ENCODE assay signal across 26 cellular contexts in the genomic region with DNA sequence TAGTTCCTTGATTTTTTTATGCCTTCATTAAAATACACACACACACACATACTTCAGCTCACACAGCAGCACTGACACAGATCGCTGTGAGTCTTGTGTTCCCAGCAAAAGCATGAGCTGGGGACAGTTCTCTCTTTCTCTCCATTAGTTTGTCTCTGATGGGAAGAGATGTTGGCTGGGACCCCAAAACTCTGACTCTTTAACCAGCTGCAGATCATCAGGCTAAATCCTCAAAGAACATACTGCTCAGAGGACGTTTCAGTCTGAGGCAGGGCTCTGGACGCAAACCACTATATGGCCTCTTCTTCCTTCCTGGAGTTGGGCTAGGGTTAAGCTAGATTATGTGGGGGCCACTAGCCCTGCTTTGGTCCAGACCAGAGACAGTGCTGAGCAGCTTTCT.
A peak's percentile ranks its signal among the peaks of the same experiment; 100 is the strongest.
DNase-seq lines count a peak whose midpoint lies in the region; ATAC-seq and TF ChIP-seq lines count a peak whose summit lies in the region.
"Had no signal": no experiment of that assay in that cellular context is flagged by ENCODE, and none has a peak within 500 bp of the region (broad histone marks: within the 10 kb centered on the region; RNA-seq: fewer than 3 reads in every experiment).

No MANE protein-coding gene starts in this region.

- peaks cover 0 to 19% (median 4%) of the 10 kb centered on the region in 12 donors for H3K4me1 ChIP-seq in heart left ventricle
- H3K4me1 ChIP-seq in hepatocyte (ENCODE audit: insufficient read depth): peaks cover 20% of the 10 kb centered on the region
- no peaks in the 10 kb centered on the region for H3K4me1 ChIP-seq in ovary (ENCODE audit: insufficient read depth)
- H3K4me1 ChIP-seq in psoas muscle: no peaks in the 10 kb centered on the region
- H3K4me1 ChIP-seq: BLaER1 had no signal

- ATAC-seq in left ventricle myocardium superior (peak; percentile 30), heart left ventricle (no peak), psoas muscle (no peak)
- ATAC-seq: activated CD4-positive, CD25-positive, alpha-beta regulatory T cell treated with anti-CD3 and anti-CD28 coated beads, Interleukin-2, amount 50 U/mL, for 24 hours; activated CD8-positive, alpha-beta T cell treated with anti-CD3 and anti-CD28 coated beads, Interleukin-2, amount 10 ng/mL, durations not matched to agents 7 days and 5 days; naive thymus-derived CD8-positive, alpha-beta T cell had no signal

- H3K4me2 ChIP-seq in hepatocyte: no peak overlapping the region
- H3K4me2 ChIP-seq: BLaER1, KMS-11, smooth muscle cell had no signal

- no peak overlapping the region for H2AFZ ChIP-seq in hepatocyte
- H2AFZ ChIP-seq: GM23248 had no signal

- peaks cover 0 to 33% (median 0%) of the 10 kb centered on the region in 9 donors for H3K27me3 ChIP-seq in heart left ventricle
- no peaks in the 10 kb centered on the region for H3K27me3 ChIP-seq in hepatocyte
- no peaks in the 10 kb centered on the region for H3K27me3 ChIP-seq in ovary
- peaks cover 0 to 61% (median 0%) of the 10 kb centered on the region in 3 donors for H3K27me3 ChIP-seq in psoas muscle (ENCODE audit: insufficient read depth in 3 of 3, low read length in 2 of 3)

- intact Hi-C loops in left ventricle myocardium superior (cut with micrococcal nuclease) (loop anchor here (10.0 kb wide), 1 partner anchor 105 kb away; no protein-coding TSS in a partner anchor), heart left ventricle (cut with DNase I) (loop anchor here in 2 of 10 donors (5.0 kb wide), 2 partner anchors 102 to 107 kb away; no protein-coding TSS in a partner anchor), ovary (cut with DNase I) (loop anchor here in 1 of 4 donors (5.0 kb wide), 1 partner anchor 107 kb away; no protein-coding TSS in a partner anchor), psoas muscle (cut with DNase I) (no loop called here)

- WGBS in heart left ventricle, 4 donors: 58 to 74% (median 67%) methylated on average over 3 of the region's 3 CpGs
- WGBS in hepatocyte (ENCODE audit: low lambda C conversion rate, missing lambda C conversion rate): 67% methylated on average over 3 of the region's 3 CpGs
- 27 to 38% (median 34%) methylated on average over 3 of the region's 3 CpGs for WGBS in ovary, 3 donors
- 58 to 69% (median 67%) methylated on average over 3 of the region's 3 CpGs for WGBS in psoas muscle, 3 donors

- H3K79me2 ChIP-seq in hepatocyte: no peaks in the 10 kb centered on the region

- no peak for TF ChIP-seq EP300 in ovary (IDR thresholded peaks at IDR 0.05)

- H4K20me1 ChIP-seq in hepatocyte (ENCODE audit: insufficient read depth, poor library complexity, severe bottlenecking): no peaks in the 10 kb centered on the region
- H4K20me1 ChIP-seq: BLaER1 had no signal

- H3K9me3 ChIP-seq in heart left ventricle (no peaks in the 10 kb centered on the region), hepatocyte (ENCODE audit: low read depth) (no peaks in the 10 kb centered on the region), ovary (no peaks in the 10 kb centered on the region), psoas muscle (no peaks in the 10 kb centered on the region)
- H3K9me3 ChIP-seq: tibial nerve had no signal

- H3K4me3 ChIP-seq in heart left ventricle (no peak overlapping the region), hepatocyte (no peak overlapping the region), ovary (no peak overlapping the region), psoas muscle (no peak overlapping the region)
- H3K4me3 ChIP-seq: BLaER1, GM23248, smooth muscle cell, tibial nerve had no signal

- H3K9me2 ChIP-seq in hepatocyte (replicated peaks; ENCODE audit: insufficient read depth): no peaks in the 10 kb centered on the region

- H3K27ac ChIP-seq in heart left ventricle (peak overlapping the region in 5 of 12 donors; percentile 8 to 57 (median 37)), hepatocyte (peak overlapping the region; percentile 58), ovary (peak overlapping the region; percentile 28 to 65), psoas muscle (no peak overlapping the region)
- H3K27ac ChIP-seq: BLaER1, epithelial cell of prostate, GM23248, KMS-11 had no signal

- TF ChIP-seq CTCF in heart left ventricle (IDR thresholded peaks at IDR 0.05): no peak
- no peak for TF ChIP-seq CTCF in hepatocyte (IDR thresholded peaks at IDR 0.05; ENCODE audit: poor library complexity)
- TF ChIP-seq CTCF in ovary (IDR thresholded peaks at IDR 0.05): no peak
- no peak for TF ChIP-seq CTCF in psoas muscle (IDR thresholded peaks at IDR 0.05)

- TF ChIP-seq POLR2A in heart left ventricle (IDR thresholded peaks at IDR 0.05) (no peak), ovary (IDR thresholded peaks at IDR 0.05) (no peak)

- no peak for DNase-seq in left ventricle myocardium superior
- no peak for DNase-seq in heart left ventricle
- no peak for DNase-seq in hepatocyte (ENCODE audit: low spot score)
- DNase-seq in ovary: peak in 2 of 5 donors; percentile 48 to 57
- no peak for DNase-seq in activated T-cell treated with anti-CD3 and anti-CD28 coated beads, Interleukin-2, amount 50 U/mL, for 1 hour
- no peak for DNase-seq in psoas muscle
- no peak for DNase-seq in NCI-H345 (lab: John Stamatoyannopoulos, UW)
- no peak for DNase-seq in stimulated activated CD4-positive, alpha-beta T cell treated with anti-CD3 and anti-CD28 coated beads, Interleukin-15, amount 100 ng/mL, for 24 hours
- DNase-seq: ACHN; activated CD8-positive, alpha-beta T cell treated with anti-CD3 and anti-CD28 coated beads, Interleukin-2, amount 10 ng/mL, durations not matched to agents 7 days and 5 days; aorta; central memory CD4-positive, alpha-beta T cell; COR-L47; GM23248; HFFc6; naive thymus-derived CD8-positive, alpha-beta T cell; NCI-H2171 treated with DMSO at 0.1 percent for 48 hours; NCI-H526 treated with DMSO at 0.1 percent for 48 hours; stimulated activated CD4-positive, alpha-beta T cell treated with anti-CD3 and anti-CD28 coated beads, Interleukin-4, amount 100 ng/mL, for 1 hour; stimulated activated naive CD4-positive, alpha-beta T cell treated with Interleukin-2 at 50 U/mL for 16 hours had no signal

- H3K36me3 ChIP-seq in heart left ventricle (no peaks in the 10 kb centered on the region), hepatocyte (replicated peaks; ENCODE audit: insufficient read depth, low read depth) (no peaks in the 10 kb centered on the region), ovary (no peaks in the 10 kb centered on the region), psoas muscle (ENCODE audit: insufficient read depth in 1 of 2, low read depth in 1 of 2) (no peaks in the 10 kb centered on the region)
- H3K36me3 ChIP-seq: BLaER1, tibial nerve had no signal
